In the genomic region with DNA sequence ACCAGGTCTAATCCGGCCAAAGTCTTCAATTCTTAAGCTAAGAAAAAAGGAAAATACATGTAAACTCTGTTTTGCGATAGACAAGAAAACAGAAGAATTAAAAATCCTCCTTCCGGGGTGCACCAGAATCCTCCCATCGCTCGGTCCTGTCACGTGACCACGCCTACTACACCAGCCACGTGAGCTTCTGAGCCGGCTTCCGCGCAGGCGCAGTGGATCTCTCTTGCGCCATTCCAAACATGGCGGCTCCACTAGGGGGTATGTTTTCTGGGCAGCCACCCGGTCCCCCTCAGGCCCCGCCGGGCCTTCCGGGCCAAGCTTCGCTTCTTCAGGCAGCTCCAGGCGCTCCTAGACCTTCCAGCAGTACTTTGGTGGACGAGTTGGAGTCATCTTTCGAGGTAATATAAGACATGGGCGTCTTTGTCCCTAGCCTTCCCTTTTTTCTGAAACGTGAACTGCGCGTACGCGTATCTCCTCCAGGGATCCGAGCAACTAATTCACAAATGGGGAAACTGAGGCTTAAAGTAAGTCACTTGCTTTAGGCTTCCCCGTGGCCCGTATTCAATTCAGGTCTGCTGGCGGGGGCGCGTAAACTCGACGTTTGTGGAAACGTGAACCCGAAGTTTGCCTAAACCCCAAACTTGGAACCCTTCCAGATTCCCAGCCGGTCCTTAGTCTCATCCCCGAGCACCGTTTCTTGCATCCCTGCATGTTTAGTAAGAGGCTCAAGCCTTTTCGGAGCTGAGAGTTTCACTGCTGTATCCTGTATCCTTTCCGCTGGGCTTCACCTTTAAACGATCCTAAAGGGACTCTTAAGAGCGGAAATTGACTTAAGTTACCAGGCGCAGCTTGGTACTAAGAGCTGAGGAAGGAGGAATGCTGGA, we compare ENCODE assay signal across 8 cellular contexts. TPM values are rescaled to one million over a fixed set of nuclear protein-coding genes. Genes with fewer than 3 reads are reported as not detected.
DNase-seq lines count a peak whose midpoint lies in the region; ATAC-seq and TF ChIP-seq lines count a peak whose summit lies in the region.

MED28 (plus strand) TSS at position 226 of the 884 bp plus-strand sequence; CDS start at position 240, 14 bp downstream.

- H3K27me3 Mint-ChIP-seq in dendritic cell treated with granulocyte-macrophage colony-stimulating factor and Interleukin-4, amounts not matched to agents 40 ng/mL and 50 ng/mL, for 4 days = no peaks in the 10 kb centered on the region

- peaks cover 40 to 47% (median 46%) of the 10 kb centered on the region in 11 experiments for H4K20me1 ChIP-seq in BLaER1 treated with 17β-estradiol and CSF1 and Interleukin-3, amounts not matched to agents 10 nM and 100 nM

- H3K9ac ChIP-seq in BLaER1 treated with 17β-estradiol and CSF1 and Interleukin-3, amounts not matched to agents 10 nM and 100 nM = peak within 1 kb of the TSS; percentile 91 to 98 (median 96)

- intact Hi-C loops in dendritic cell treated with granulocyte-macrophage colony-stimulating factor and Interleukin-4, amounts not matched to agents 40 ng/mL and 50 ng/mL, for 4 days (cut with micrococcal nuclease) = loop anchor here (1.0 to 10.0 kb wide), 4 partner anchors 22 to 406 kb away; partner anchors contain the start of genes LAP3 and LCORL
- intact Hi-C loops in left lung (cut with DNase I) = no loop called here

- peaks cover 37% of the 10 kb centered on the region for H3K4me1 Mint-ChIP-seq in dendritic cell treated with granulocyte-macrophage colony-stimulating factor and Interleukin-4, amounts not matched to agents 40 ng/mL and 50 ng/mL, for 4 days (ENCODE audit: low read depth)

- peak within 1 kb of the TSS; percentile 78 to 97 (median 91) for H3K4me2 ChIP-seq in BLaER1 treated with 17β-estradiol and CSF1 and Interleukin-3, amounts not matched to agents 10 nM and 100 nM

- H3K27me3 ChIP-seq in BLaER1 treated with 17β-estradiol and CSF1 and Interleukin-3, amounts not matched to agents 10 nM and 100 nM = no peaks in the 10 kb centered on the region
- H3K27me3 ChIP-seq in left lung = no peaks in the 10 kb centered on the region

- peak within 1 kb of the TSS; percentile 83 to 95 (median 87) for H3K4me3 ChIP-seq in BLaER1 treated with 17β-estradiol and CSF1 and Interleukin-3, amounts not matched to agents 10 nM and 100 nM
- peak within 1 kb of the TSS; percentile 81 to 82 for H3K4me3 ChIP-seq in left lung

- TF ChIP-seq CTCF in left lung (IDR thresholded peaks at IDR 0.05) = peak in 1 of 2 donors; percentile 12

- H3K36me3 Mint-ChIP-seq in dendritic cell treated with granulocyte-macrophage colony-stimulating factor and Interleukin-4, amounts not matched to agents 40 ng/mL and 50 ng/mL, for 4 days (ENCODE audit: low read depth) = peaks cover 50% of the 10 kb centered on the region

- H3K27ac Mint-ChIP-seq in dendritic cell treated with granulocyte-macrophage colony-stimulating factor and Interleukin-4, amounts not matched to agents 40 ng/mL and 50 ng/mL, for 4 days = peak within 1 kb of the TSS; percentile 98

- peaks cover 36 to 45% (median 39%) of the 10 kb centered on the region in 11 experiments for H3K36me3 ChIP-seq in BLaER1 treated with 17β-estradiol and CSF1 and Interleukin-3, amounts not matched to agents 10 nM and 100 nM
- H3K36me3 ChIP-seq in left lung = peaks cover 0 to 31% of the 10 kb centered on the region in 2 donors

- ATAC-seq in GM19324 (IDR thresholded peaks at IDR 0.05; ENCODE audit: low FRiP score, unreplicated experiment) = peak; percentile 97
- ATAC-seq in HG03469 (IDR thresholded peaks at IDR 0.05; ENCODE audit: unreplicated experiment) = peak; percentile 91
- peak; percentile 97 for ATAC-seq in left lung

- peak within 1 kb of the TSS; percentile 91 for H3K4me3 Mint-ChIP-seq in dendritic cell treated with granulocyte-macrophage colony-stimulating factor and Interleukin-4, amounts not matched to agents 40 ng/mL and 50 ng/mL, for 4 days

- no peaks in the 10 kb centered on the region for H3K9me3 ChIP-seq in BLaER1 treated with 17β-estradiol and CSF1 and Interleukin-3, amounts not matched to agents 10 nM and 100 nM (replicated peaks in 1 of 11)
- H3K9me3 ChIP-seq in left lung = no peaks in the 10 kb centered on the region

- no peaks in the 10 kb centered on the region for H3K9me3 Mint-ChIP-seq in dendritic cell treated with granulocyte-macrophage colony-stimulating factor and Interleukin-4, amounts not matched to agents 40 ng/mL and 50 ng/mL, for 4 days

- peaks cover 33 to 60% (median 53%) of the 10 kb centered on the region in 10 experiments for H3K4me1 ChIP-seq in BLaER1 treated with 17β-estradiol and CSF1 and Interleukin-3, amounts not matched to agents 10 nM and 100 nM
- H3K4me1 ChIP-seq in left lung = peaks cover 12 to 52% of the 10 kb centered on the region in 2 donors

- H3K27ac ChIP-seq in BLaER1 treated with 17β-estradiol and CSF1 and Interleukin-3, amounts not matched to agents 10 nM and 100 nM = peak within 1 kb of the TSS; percentile 88 to 97 (median 94)
- peak within 1 kb of the TSS; percentile 81 to 87 for H3K27ac ChIP-seq in left lung

- DNase-seq in NCI-H748 (lab: John Stamatoyannopoulos, UW; ENCODE audit: unreplicated experiment) (peak; percentile 90), left lung (peak; percentile 97)
- DNase-seq in activated CD4-positive, alpha-beta T cell treated with anti-CD3 and anti-CD28 coated beads, Interleukin-2, amount 50 U/mL, for 1 hour = peak; percentile 94
- DNase-seq in stimulated activated CD4-positive, alpha-beta T cell treated with anti-CD3 and anti-CD28 coated beads, Interleukin-2, amount 100 ng/mL, for 48 hours = peak; percentile 92 to 96

RNA-seq across cellular contexts. Expression of gene MED28, which starts in this region (rescaled TPM):
- total RNA-seq in left lung = 10 to 100 TPM; 41.1 to 45.3 TPM

Comparison
In these comparisons a context has a peak if more than half of its experiments do, and no peak if none do; other contexts are left out.
1. Peak in every context shown above with its lines: DNase-seq, ATAC-seq, H3K4me3 ChIP-seq and H3K27ac ChIP-seq.